Comparison of ENCODE assay signal across 26 cellular contexts in genomic region chr2:127314193-127314988, GRCh38. TPM values are rescaled to one million over a fixed set of nuclear protein-coding genes. Genes with fewer than 3 reads are reported as not detected.
A peak's percentile ranks its signal among the peaks of the same experiment; 100 is the strongest.
DNase-seq lines count a peak whose midpoint lies in the region; ATAC-seq and TF ChIP-seq lines count a peak whose summit lies in the region.
"Had no signal": no experiment of that assay in that cellular context is flagged by ENCODE, and none has a peak within 500 bp of the region (broad histone marks: within the 10 kb centered on the region; RNA-seq: fewer than 3 reads in every experiment).

No MANE protein-coding gene starts in this region.

- DNase-seq in NCI-H2171 treated with DMSO at 0.1 percent for 48 hours (lab: John Stamatoyannopoulos, UW) (peak; percentile 11), NCI-H2171 (lab: John Stamatoyannopoulos, UW) (no peak), NCI-H2196 treated with DMSO at 0.1 percent for 48 hours (lab: John Stamatoyannopoulos, UW; ENCODE audit: unreplicated experiment) (peak; percentile 21), HuH-7 (ENCODE audit: low spot score) (no peak), kidney glomerular epithelial cell (lab: John Stamatoyannopoulos, UW) (no peak), spleen (no peak)
- DNase-seq: activated CD4-positive, alpha-beta T cell treated with anti-CD3 and anti-CD28 coated beads, Interleukin-2, amount 10 ng/mL, durations not matched to agents 7 days and 5 days; activated CD8-positive, alpha-beta memory T cell treated with anti-CD3 and anti-CD28 coated beads, Interleukin-2, amount 10 ng/mL, durations not matched to agents 7 days and 5 days; activated naive CD4-positive, alpha-beta T cell treated with anti-CD3 and anti-CD28 coated beads, Interleukin-2, amount 10 ng/mL, durations not matched to agents 7 days and 5 days; activated T-cell treated with anti-CD3 and anti-CD28 coated beads, Interleukin-2, amount 50 U/mL, for 72 hours; brain microvascular endothelial cell; CD8-positive, alpha-beta memory T cell; DMS153; H7; left ventricle myocardium superior; midbrain; naive thymus-derived CD8-positive, alpha-beta T cell; NCI-H1436; NCI-H526 treated with DMSO at 0.1 percent for 48 hours; nucleus accumbens; stimulated activated naive CD8-positive, alpha-beta T cell treated with anti-CD3 and anti-CD28 coated beads, Interleukin-15, Interleukin-2, amounts not matched to agents 100 U/mL and 50 U/mL, for 24 hours; uterus had no signal

- peaks cover 0 to 100% (median 90%) of the 10 kb centered on the region in 6 donors for H3K36me3 ChIP-seq in spleen
- H3K36me3 ChIP-seq: uterus had no signal

- H3K27ac ChIP-seq in VCaP = peak overlapping the region; percentile 5; the same call in 1 of the 2 replicates
- H3K27ac ChIP-seq in spleen = no peak overlapping the region
- H3K27ac ChIP-seq: A549, brain microvascular endothelial cell, uterus had no signal

- WGBS in spleen, 5 donors = 89 to 95% (median 95%) methylated on average over 7 of the region's 7 CpGs

- no peaks in the 10 kb centered on the region for H3K9me3 ChIP-seq in spleen
- H3K9me3 ChIP-seq: A549, uterus had no signal

- peaks cover 0 to 13% (median 3%) of the 10 kb centered on the region in 6 donors for H3K4me1 ChIP-seq in spleen
- H3K4me1 ChIP-seq: A549, uterus had no signal

- intact Hi-C loops in spleen (cut with DNase I; ENCODE audit: low total_unique reads) = no loop called here

- no peak for TF ChIP-seq POLR2A in spleen (IDR thresholded peaks at IDR 0.05)

- TF ChIP-seq CTCF in VCaP (conservative IDR thresholded peaks at IDR 0.05) (no peak), spleen (IDR thresholded peaks at IDR 0.05 in 8 of 11, conservative IDR thresholded peaks at IDR 0.05 in 3 of 11) (no peak)

- no peak for ATAC-seq in activated CD4-positive, CD25-positive, alpha-beta regulatory T cell treated with anti-CD3 and anti-CD28 coated beads, Interleukin-2, amount 50 U/mL, for 24 hours
- ATAC-seq: A549; activated CD8-positive, alpha-beta memory T cell treated with anti-CD3 and anti-CD28 coated beads, Interleukin-2, amount 10 ng/mL, durations not matched to agents 7 days and 5 days; activated T-cell treated with anti-CD3 and anti-CD28 coated beads, Interleukin-2, amount 50 U/mL, for 72 hours; left ventricle myocardium superior; naive thymus-derived CD8-positive, alpha-beta T cell; Right ventricle myocardium inferior; stimulated activated naive CD8-positive, alpha-beta T cell treated with anti-CD3 and anti-CD28 coated beads, Interleukin-15, Interleukin-2, amounts not matched to agents 100 U/mL and 50 U/mL, for 24 hours had no signal

- no peak overlapping the region for H3K4me3 ChIP-seq in spleen
- H3K4me3 ChIP-seq: A549, uterus had no signal

- H3K27me3 ChIP-seq in spleen (replicated peaks in 1 of 7) = no peaks in the 10 kb centered on the region
- H3K27me3 ChIP-seq: brain microvascular endothelial cell, uterus had no signal

RNA-seq across cellular contexts. Expression of gene ERCC3, which starts 20.4 kb away (rescaled TPM):
- total RNA-seq in spleen = 10 to 100 TPM; 46.4 to 65.1 (median 56.3) TPM
- 10 to 100 TPM; 23.5 to 31.7 (median 28.6) TPM for polyA plus RNA-seq in spleen

Comparison
In these comparisons a context has a peak if more than half of its experiments do, and no peak if none do; other contexts are left out.
1. DNase-seq: peak in NCI-H2171 treated with DMSO at 0.1 percent for 48 hours (single experiment) and NCI-H2196 treated with DMSO at 0.1 percent for 48 hours (single experiment); none in NCI-H2171 (single experiment), HuH-7 (single experiment), kidney glomerular epithelial cell (single experiment) and spleen (single experiment).